ENCODE assay signal across 1 cellular context in genomic region chr1:184051138-184051484, GRCh38.
A peak's percentile ranks its signal among the peaks of the same experiment; 100 is the strongest.
TF ChIP-seq lines count a peak whose summit lies in the region.

No MANE protein-coding gene starts in this region.

TF ChIP-seq in K562, 482 proteins besides CTCF, POLR2A, EP300 and RAD21 (continued from another document):
- TF ChIP-seq ZNF592 (IDR thresholded peaks at IDR 0.05) (peak; percentile 82; the same call in 1 of the 2 replicates), DMBX1 (CRISPR knock-in tag; IDR thresholded peaks at IDR 0.05; ENCODE audit: borderline replicate concordance) (no peak), CREB5 (CRISPR knock-in tag; IDR thresholded peaks at IDR 0.05) (peak; percentile 54; the same call in 1 of the 2 replicates), SMARCA4 (IDR thresholded peaks at IDR 0.05) (peak; percentile 35; the same call in 1 of the 2 replicates), TRIM25 (IDR thresholded peaks at IDR 0.05; ENCODE audit: borderline replicate concordance) (no peak), NFRKB (IDR thresholded peaks at IDR 0.05; ENCODE audit: low read depth) (peak; percentile 95), MECOM (CRISPR knock-in tag; IDR thresholded peaks at IDR 0.05) (no peak)
